16 cellular contexts compared by ENCODE assay signal in the genomic region with DNA sequence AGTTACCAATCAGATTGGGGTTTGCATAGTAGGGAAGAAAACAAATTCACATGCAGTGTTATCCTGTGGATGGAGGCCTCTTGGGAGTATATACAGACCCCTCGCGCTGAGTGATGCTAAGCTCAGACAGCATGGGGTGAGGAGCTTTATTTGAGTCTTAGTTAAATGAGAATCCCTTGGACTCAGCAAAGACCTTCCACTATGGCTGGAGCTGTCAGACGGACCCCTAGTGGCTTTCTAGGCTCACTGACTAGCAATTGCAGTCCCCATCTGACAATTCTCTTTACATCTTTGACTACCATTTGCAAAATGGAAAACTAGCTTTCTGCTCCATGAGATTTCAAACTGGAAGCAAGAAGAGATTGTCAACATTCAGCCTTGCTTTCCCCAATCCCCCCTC.
DNase-seq lines count a peak whose midpoint lies in the region; ATAC-seq and TF ChIP-seq lines count a peak whose summit lies in the region.
"Had no signal": no experiment of that assay in that cellular context is flagged by ENCODE, and none has a peak within 500 bp of the region (broad histone marks: within the 10 kb centered on the region; RNA-seq: fewer than 3 reads in every experiment).

No MANE protein-coding gene starts in this region.

- in situ Hi-C loops in GM23248 (cut with MboI), result no loop called here

- intact Hi-C loops in PC-3 (cut with micrococcal nuclease), result no loop called here

- POLR2A ChIA-PET in AG04450 (lab: Yijun Ruan, JAX) (interaction anchor here (0.7 kb wide), 1 partner anchor 12 kb away, joined by 3 read pairs; no protein-coding TSS in a partner anchor), PC-3 (lab: Charles Lee; ENCODE audit: unreplicated experiment) (no interaction called here), T-cell (lab: Charles Lee) (no interaction called here)

- no peaks in the 10 kb centered on the region for H3K9me3 Mint-ChIP-seq in glutamatergic neuron (ENCODE audit: unreplicated experiment)
- no peaks in the 10 kb centered on the region for H3K9me3 Mint-ChIP-seq in T-cell
- no peaks in the 10 kb centered on the region for H3K9me3 Mint-ChIP-seq in stimulated activated naive B cell treated with anti-CD40 and anti-IgM and Interleukin-4, amounts not matched to agents 10 μg/mL and 1 μg/mL and 100 μg/mL, for 72 hours
- H3K9me3 Mint-ChIP-seq: dendritic cell treated with granulocyte-macrophage colony-stimulating factor and Interleukin-4, amounts not matched to agents 40 ng/mL and 50 ng/mL, for 4 days had no signal

- H3K27me3 Mint-ChIP-seq in glutamatergic neuron (ENCODE audit: unreplicated experiment) (peaks cover 2% of the 10 kb centered on the region), T-cell (peaks cover 10 to 13% of the 10 kb centered on the region in 2 donors)
- no peaks in the 10 kb centered on the region for H3K27me3 Mint-ChIP-seq in stimulated activated naive B cell treated with anti-CD40 and anti-IgM and Interleukin-4, amounts not matched to agents 10 μg/mL and 1 μg/mL and 100 μg/mL, for 72 hours
- H3K27me3 Mint-ChIP-seq: dendritic cell treated with granulocyte-macrophage colony-stimulating factor and Interleukin-4, amounts not matched to agents 40 ng/mL and 50 ng/mL, for 4 days had no signal

- no peak for ATAC-seq in PC-3
- no peak for ATAC-seq in GM21526 (IDR thresholded peaks at IDR 0.05; ENCODE audit: low FRiP score, unreplicated experiment)
- ATAC-seq in T-cell (replicated peaks in 1 of 4), result no peak
- ATAC-seq in stimulated activated naive B cell treated with anti-CD40 and anti-IgM and Interleukin-4, amounts not matched to agents 10 μg/mL and 1 μg/mL and 100 μg/mL, for 72 hours (replicated peaks), result no peak
- ATAC-seq: mucosa of descending colon; stimulated activated naive CD8-positive, alpha-beta T cell treated with anti-CD3 and anti-CD28 coated beads, Interleukin-15, Interleukin-2, amounts not matched to agents 100 U/mL and 50 U/mL, for 24 hours had no signal

- 37 to 38% methylated on average over 3 of the region's 3 CpGs for WGBS in GM23248 (ENCODE audit: low coverage in 1 of 2, low lambda C conversion rate in 2 of 2, missing lambda C conversion rate in 2 of 2), 2 experiments

- TF ChIP-seq CTCF in AG04450 (IDR thresholded peaks at IDR 0.05; ENCODE audit: low read depth, low read length), result peak; percentile 15; the same call in 1 of the 2 replicates
- peak; percentile 33; the same call in 1 of the 2 replicates for TF ChIP-seq CTCF in PC-3 (conservative IDR thresholded peaks at IDR 0.05; ENCODE audit: low read depth, low read length)
- no peak for TF ChIP-seq CTCF in glutamatergic neuron (IDR thresholded peaks at IDR 0.05; ENCODE audit: partially characterized antibody, unreplicated experiment)

- H3K9ac ChIP-seq in GM23248 (no peak overlapping the region), PC-3 (ENCODE audit: low read length) (no peak overlapping the region)

- H3K4me3 ChIP-seq in AG04450 (ENCODE audit: low read depth, low read length), result no peak overlapping the region
- no peak overlapping the region for H3K4me3 ChIP-seq in GM23248
- H3K4me3 ChIP-seq in PC-3 (ENCODE audit: low read length), result no peak overlapping the region
- H3K4me3 ChIP-seq: mucosa of descending colon, vagina had no signal

- DNase-seq in AG04450 (ENCODE audit: low read depth, low spot score) (no peak), GM23248 (peak; percentile 15), PC-3 (no peak), glutamatergic neuron (peak; percentile 25), cerebellum (ENCODE audit: low spot score) (no peak), T-cell (no peak)
- no peak for DNase-seq in stimulated activated naive B cell treated with anti-CD40 and anti-IgM and Interleukin-4, amounts not matched to agents 10 μg/mL and 1 μg/mL and 100 μg/mL, for 72 hours
- DNase-seq: activated CD4-positive, CD25-positive, alpha-beta regulatory T cell treated with anti-CD3 and anti-CD28 coated beads, Interleukin-2, amount 50 U/mL, for 72 hours; mucosa of descending colon; NCI-H2029 treated with DMSO at 0.1 percent for 48 hours; stimulated activated CD4-positive, alpha-beta T cell treated with anti-CD3 and anti-CD28 coated beads, Interleukin-2, amount 100 ng/mL, for 48 hours; stimulated activated naive CD8-positive, alpha-beta T cell treated with anti-CD3 and anti-CD28 coated beads, Interleukin-15, Interleukin-2, amounts not matched to agents 100 U/mL and 50 U/mL, for 24 hours; SW 1271 had no signal

- H3K27me3 ChIP-seq in AG04450 (ENCODE audit: control insufficient read depth, insufficient read depth, low read length), result no peaks in the 10 kb centered on the region
- H3K27me3 ChIP-seq in GM23248 (replicated peaks; ENCODE audit: insufficient read depth), result no peaks in the 10 kb centered on the region; the same call in 1 of the 2 replicates
- H3K27me3 ChIP-seq in PC-3 (ENCODE audit: low read length), result no peaks in the 10 kb centered on the region; the same call in 1 of the 2 replicates
- H3K27me3 ChIP-seq: vagina had no signal

- no TSS peak for BruUV-seq in PC-3 (replicated peaks; lab: Mats Ljungman, UMichigan)

- no peaks in the 10 kb centered on the region for H3K36me3 Mint-ChIP-seq in glutamatergic neuron (ENCODE audit: unreplicated experiment)
- no peaks in the 10 kb centered on the region for H3K36me3 Mint-ChIP-seq in T-cell
- H3K36me3 Mint-ChIP-seq in stimulated activated naive B cell treated with anti-CD40 and anti-IgM and Interleukin-4, amounts not matched to agents 10 μg/mL and 1 μg/mL and 100 μg/mL, for 72 hours, result no peaks in the 10 kb centered on the region

- CTCF ChIA-PET in AG04450 (lab: Charles Lee) (interaction anchor here (1.3 kb wide), 1 partner anchor 116 kb away, joined by 4 read pairs; no protein-coding TSS in a partner anchor), PC-3 (lab: Charles Lee) (no interaction called here), T-cell (lab: Charles Lee) (interaction anchor here in 1 of 2 donors (0.5 kb wide), 1 partner anchor 681 kb away, joined by 3 read pairs; no protein-coding TSS in a partner anchor)

- no peaks in the 10 kb centered on the region for H3K9me3 ChIP-seq in AG04450 (ENCODE audit: control insufficient read depth, insufficient read depth, low read length)
- H3K9me3 ChIP-seq in GM23248 (ENCODE audit: low read depth), result no peaks in the 10 kb centered on the region
- H3K9me3 ChIP-seq in PC-3 (ENCODE audit: low read length), result no peaks in the 10 kb centered on the region
- H3K9me3 ChIP-seq: mucosa of descending colon, vagina had no signal

- H3F3A ChIP-seq in GM23248 (ENCODE audit: insufficient read depth) (no peaks in the 10 kb centered on the region), PC-3 (ENCODE audit: low read length, unreplicated experiment) (no peaks in the 10 kb centered on the region)

- H3K36me3 ChIP-seq in GM23248 (ENCODE audit: low read depth) (no peaks in the 10 kb centered on the region), PC-3 (ENCODE audit: low read depth, low read length) (no peaks in the 10 kb centered on the region)
- H3K36me3 ChIP-seq: vagina had no signal

- no peak overlapping the region for H2AFZ ChIP-seq in GM23248
- H2AFZ ChIP-seq in PC-3 (ENCODE audit: low read length), result no peak overlapping the region

- H3K4me1 ChIP-seq in GM23248 (ENCODE audit: insufficient read depth) (no peaks in the 10 kb centered on the region), PC-3 (ENCODE audit: insufficient read depth, low read length) (no peaks in the 10 kb centered on the region)
- H3K4me1 ChIP-seq: vagina had no signal

- H3K4me3 Mint-ChIP-seq in glutamatergic neuron (ENCODE audit: unreplicated experiment) (no peak overlapping the region), T-cell (no peak overlapping the region)
- H3K4me3 Mint-ChIP-seq in stimulated activated naive B cell treated with anti-CD40 and anti-IgM and Interleukin-4, amounts not matched to agents 10 μg/mL and 1 μg/mL and 100 μg/mL, for 72 hours, result no peak overlapping the region
- H3K4me3 Mint-ChIP-seq: dendritic cell treated with granulocyte-macrophage colony-stimulating factor and Interleukin-4, amounts not matched to agents 40 ng/mL and 50 ng/mL, for 4 days had no signal

- H3K79me2 ChIP-seq in GM23248 (ENCODE audit: insufficient read depth) (no peaks in the 10 kb centered on the region), PC-3 (ENCODE audit: low read length) (no peaks in the 10 kb centered on the region)

- no peak overlapping the region for H3K27ac Mint-ChIP-seq in glutamatergic neuron (ENCODE audit: unreplicated experiment)
- H3K27ac Mint-ChIP-seq in T-cell, result no peak overlapping the region
- H3K27ac Mint-ChIP-seq in stimulated activated naive B cell treated with anti-CD40 and anti-IgM and Interleukin-4, amounts not matched to agents 10 μg/mL and 1 μg/mL and 100 μg/mL, for 72 hours, result no peak overlapping the region
- H3K27ac Mint-ChIP-seq: dendritic cell treated with granulocyte-macrophage colony-stimulating factor and Interleukin-4, amounts not matched to agents 40 ng/mL and 50 ng/mL, for 4 days had no signal

- H3K4me1 Mint-ChIP-seq in glutamatergic neuron (ENCODE audit: low read depth, unreplicated experiment) (peaks cover 6% of the 10 kb centered on the region), T-cell (no peaks in the 10 kb centered on the region)
- no peaks in the 10 kb centered on the region for H3K4me1 Mint-ChIP-seq in stimulated activated naive B cell treated with anti-CD40 and anti-IgM and Interleukin-4, amounts not matched to agents 10 μg/mL and 1 μg/mL and 100 μg/mL, for 72 hours

- no peaks in the 10 kb centered on the region for H3K9me2 ChIP-seq in GM23248 (ENCODE audit: insufficient read depth)
- H3K9me2 ChIP-seq in PC-3 (replicated peaks; ENCODE audit: low read length), result no peaks in the 10 kb centered on the region

- H3K27ac ChIP-seq in AG04450 (ENCODE audit: low read depth, low read length) (no peak overlapping the region), GM23248 (no peak overlapping the region), PC-3 (ENCODE audit: low read length) (no peak overlapping the region)
- H3K27ac ChIP-seq: vagina had no signal

- H3K4me2 ChIP-seq in GM23248 (ENCODE audit: unreplicated experiment), result no peak overlapping the region
- no peak overlapping the region for H3K4me2 ChIP-seq in PC-3 (ENCODE audit: low read length)

- H4K20me1 ChIP-seq in GM23248 (ENCODE audit: insufficient read depth) (no peaks in the 10 kb centered on the region), PC-3 (ENCODE audit: low read length) (no peaks in the 10 kb centered on the region)

Comparison
In these comparisons a context has a peak if more than half of its experiments do, and no peak if none do; other contexts are left out.
1. DNase-seq: peak in GM23248 (single experiment) and glutamatergic neuron (single experiment); none in AG04450 (single experiment), PC-3 (single experiment), cerebellum (single experiment), T-cell (0 of 34) and stimulated activated naive B cell treated with anti-CD40 and anti-IgM and Interleukin-4, amounts not matched to agents 10 μg/mL and 1 μg/mL and 100 μg/mL, for 72 hours (single experiment).